8 cellular contexts compared by ENCODE assay signal in genomic region chr7:143620646-143621045, GRCh38. TPM values are rescaled to one million over a fixed set of nuclear protein-coding genes. Genes with fewer than 3 reads are reported as not detected.
DNase-seq lines count a peak whose midpoint lies in the region; ATAC-seq, FAIRE-seq and TF ChIP-seq lines count a peak whose summit lies in the region.
"Not testable (repeated sequence)": the region's sequence is repeated elsewhere in the genome, so short reads cannot be mapped to it uniquely, and the experiment has no call there.

Gene TCAF2, plus strand, starts transcription at chr7:143620974.

- H3K4me3 ChIP-seq in epithelial cell of proximal tubule (ENCODE audit: low read depth, low read length): peak within 1 kb of the TSS; percentile 40

- POLR2A ChIA-PET in T-cell (lab: Charles Lee): not testable (repeated sequence)

- not testable (repeated sequence) for H3K9me3 Mint-ChIP-seq in T-cell; activated T-cell treated with anti-CD3 and anti-CD28 coated beads, Interleukin-2, amount 50 U/mL, for 4 hours

- not testable (repeated sequence) for DNase-seq in GM12891 (ENCODE audit: insufficient read length, low spot score); activated T-cell treated with anti-CD3 and anti-CD28 coated beads, Interleukin-2, amount 50 U/mL, for 4 hours; epithelial cell of proximal tubule (ENCODE audit: low read depth)
- DNase-seq in T-cell: peak in 18 of 34 experiments; percentile 31 to 89 (median 64)
- peak; percentile 89 for DNase-seq in sciatic nerve (ENCODE audit: low spot score)
- DNase-seq in stimulated activated naive CD8-positive, alpha-beta T cell treated with anti-CD3 and anti-CD28 coated beads, Interleukin-15, Interleukin-2, amounts not matched to agents 100 U/mL and 50 U/mL, for 24 hours: peak; percentile 86

- not testable (repeated sequence) for TF ChIP-seq CTCF in epithelial cell of proximal tubule (conservative IDR thresholded peaks at IDR 0.05; ENCODE audit: low read depth, low read length)

- FAIRE-seq in GM12891 (lab: Jason Lieb, UNC): peak; percentile 83

- CTCF ChIA-PET in T-cell (lab: Charles Lee): not testable (repeated sequence)

- H3K4me3 Mint-ChIP-seq in T-cell: peak within 1 kb of the TSS in 2 of 3 donors; percentile 51 to 60
- H3K4me3 Mint-ChIP-seq in activated T-cell treated with anti-CD3 and anti-CD28 coated beads, Interleukin-2, amount 50 U/mL, for 4 hours: peak within 1 kb of the TSS; percentile 66

- not testable (repeated sequence) for H3K36me3 Mint-ChIP-seq in T-cell; activated T-cell treated with anti-CD3 and anti-CD28 coated beads, Interleukin-2, amount 50 U/mL, for 4 hours (ENCODE audit: insufficient read depth)

- ATAC-seq in GM21390 (IDR thresholded peaks at IDR 0.05; ENCODE audit: unreplicated experiment) (peak; percentile 82), HG03045 (IDR thresholded peaks at IDR 0.05; ENCODE audit: unreplicated experiment) (peak; percentile 88), T-cell (replicated peaks in 1 of 4) (peak; percentile 84 to 90 (median 88)), sciatic nerve (peak; percentile 98)
- peak; percentile 83 to 86 for ATAC-seq in activated T-cell treated with anti-CD3 and anti-CD28 coated beads, Interleukin-2, amount 50 U/mL, for 4 hours
- ATAC-seq in stimulated activated naive CD8-positive, alpha-beta T cell treated with anti-CD3 and anti-CD28 coated beads, Interleukin-15, Interleukin-2, amounts not matched to agents 100 U/mL and 50 U/mL, for 24 hours: peak; percentile 95

- not testable (repeated sequence) for H3K27ac Mint-ChIP-seq in T-cell

- intact Hi-C loops in sciatic nerve (cut with DNase I): not testable (repeated sequence)

- not testable (repeated sequence) for H3K27me3 Mint-ChIP-seq in T-cell; activated T-cell treated with anti-CD3 and anti-CD28 coated beads, Interleukin-2, amount 50 U/mL, for 4 hours (ENCODE audit: low read depth)

- not testable (repeated sequence) for TF ChIP-seq POLR2A in GM12891 (IDR thresholded peaks at IDR 0.05; ENCODE audit: low read depth, low read length)

- not testable (repeated sequence) for H3K4me1 Mint-ChIP-seq in T-cell; activated T-cell treated with anti-CD3 and anti-CD28 coated beads, Interleukin-2, amount 50 U/mL, for 4 hours (ENCODE audit: low read depth)

RNA-seq across cellular contexts. Expression of gene TCAF2, which starts in this region (rescaled TPM):
- polyA plus RNA-seq in GM12891 (2012; ENCODE audit: low read depth, missing spikeins): 4.4 TPM
- 10 to 100 TPM; 23.4 to 36.4 (median 31.8) TPM for total RNA-seq in T-cell
- 10 to 100 TPM; 19.7 to 25.6 (median 21.9) TPM for total RNA-seq in activated T-cell treated with anti-CD3 and anti-CD28 coated beads, Interleukin-2, amount 50 U/mL, for 4 hours
- total RNA-seq in epithelial cell of proximal tubule: 0.07 and 2.3 TPM in 2 replicates
- total RNA-seq in sciatic nerve: 2.5 TPM
